ENCODE assay signal across 10 cellular contexts in genomic region chr12:8078400-8078799, GRCh38. TPM values are rescaled to one million over a fixed set of nuclear protein-coding genes. Genes with fewer than 3 reads are reported as not detected.
DNase-seq lines count a peak whose midpoint lies in the region; ATAC-seq and TF ChIP-seq lines count a peak whose summit lies in the region.
"Had no signal": no experiment of that assay in that cellular context is flagged by ENCODE, and none has a peak within 500 bp of the region (broad histone marks: within the 10 kb centered on the region; RNA-seq: fewer than 3 reads in every experiment).

No MANE protein-coding gene starts in this region.

- BruUV-seq in IMR-90 (replicated peaks; lab: Mats Ljungman, UMichigan), result no TSS peak

- H3K4me2 ChIP-seq in IMR-90 (ENCODE audit: low read depth, low read length), result no peak overlapping the region
- no peak overlapping the region for H3K4me2 ChIP-seq in SK-N-SH

- no peak overlapping the region for H3K14ac ChIP-seq in IMR-90 (replicated peaks; ENCODE audit: low read depth, low read length)

- H2AK9ac ChIP-seq in IMR-90 (replicated peaks; ENCODE audit: low read depth, low read length, poor library complexity), result no peak overlapping the region

- H3K9me2 ChIP-seq in SK-N-SH, result no peaks in the 10 kb centered on the region

- dilution Hi-C loops in IMR-90 (cut with HindIII; ENCODE audit: low sequenced_read_pairs, unreplicated experiment), result no loop called here

- H2AFZ ChIP-seq in IMR-90 (replicated peaks; ENCODE audit: low read length, poor library complexity), result no peak overlapping the region
- H2AFZ ChIP-seq in SK-N-SH (ENCODE audit: low read depth), result no peak overlapping the region

- DNase-seq in CD8-positive, alpha-beta T cell, result peak; percentile 27 to 84 (median 65)
- DNase-seq in IMR-90 (peak; percentile 87), SK-N-SH (peak; percentile 64), ascending aorta (ENCODE audit: low spot score in 2 of 2) (peak in 1 of 2 donors; percentile 71), posterior vena cava (ENCODE audit: low spot score) (no peak)
- DNase-seq in stimulated activated naive CD8-positive, alpha-beta T cell treated with anti-CD3 and anti-CD28 coated beads, Interleukin-15, amount 100 ng/mL, for 72 hours, result peak; percentile 54 to 63

- no peak overlapping the region for H4K8ac ChIP-seq in IMR-90 (ENCODE audit: low read depth in 2 of 2, low read length in 2 of 2)

- TF ChIP-seq EP300 in SK-N-SH (IDR thresholded peaks at IDR 0.05; ENCODE audit: borderline replicate concordance in 1 of 2, low read depth in 1 of 2, low read length in 1 of 2), result no peak

- H3K23ac ChIP-seq in IMR-90 (ENCODE audit: low read depth, low read length), result no peak overlapping the region

- POLR2A ChIA-PET in CD8-positive, alpha-beta T cell (lab: Charles Lee), result interaction anchor here (0.6 to 2.9 kb wide), 8 partner anchors 12 to 145 kb away, joined by 3 to 11 read pairs (median 4); partner anchors contain the start of genes C3AR1, FOXJ2 and SLC2A3
- POLR2A ChIA-PET in IMR-90 (lab: Charles Lee; ENCODE audit: unreplicated experiment), result interaction anchor here (0.5 to 0.6 kb wide), 2 partner anchors 104 to 1886 kb away, joined by 5 to 6 read pairs; no protein-coding TSS in a partner anchor
- POLR2A ChIA-PET in SK-N-SH (lab: Yijun Ruan, JAX), result no interaction called here

- H4K20me1 ChIP-seq in IMR-90 (ENCODE audit: insufficient read depth, low read length) (no peaks in the 10 kb centered on the region), SK-N-SH (ENCODE audit: insufficient read depth) (no peaks in the 10 kb centered on the region)

- no peak overlapping the region for H2BK120ac ChIP-seq in IMR-90 (ENCODE audit: low read depth, low read length)

- H3K9me3 ChIP-seq in CD8-positive, alpha-beta T cell (ENCODE audit: low read length), result no peaks in the 10 kb centered on the region
- H3K9me3 ChIP-seq in IMR-90 (ENCODE audit: control insufficient read depth, insufficient read depth, low read length) (no peaks in the 10 kb centered on the region), SK-N-SH (no peaks in the 10 kb centered on the region), ascending aorta (no peaks in the 10 kb centered on the region), liver (ENCODE audit: control insufficient read depth in 4 of 4, low read length in 3 of 4) (no peaks in the 10 kb centered on the region)

- intact Hi-C loops in CD8-positive, alpha-beta T cell (cut with DNase I, micrococcal nuclease), result loop anchor here (1.0 to 2.0 kb wide), 4 partner anchors 12 to 218 kb away; partner anchors contain the start of gene C3AR1 (in 1 of the 2)
- intact Hi-C loops in IMR-90 (cut with micrococcal nuclease) (loop anchor here (1.0 to 5.0 kb wide), 5 partner anchors 32 to 246 kb away; no protein-coding TSS in a partner anchor), ascending aorta (cut with DNase I) (no loop called here), posterior vena cava (cut with DNase I) (no loop called here)

- peaks cover 18% of the 10 kb centered on the region; the same call in 1 of the 2 replicates for H3K79me2 ChIP-seq in SK-N-SH (ENCODE audit: insufficient read depth)

- no peak overlapping the region for H3K4ac ChIP-seq in IMR-90 (ENCODE audit: low read depth, low read length)

- H3F3A ChIP-seq in SK-N-SH (replicated peaks; ENCODE audit: insufficient read depth), result peaks cover 6% of the 10 kb centered on the region

- no peak overlapping the region for H4K91ac ChIP-seq in IMR-90 (ENCODE audit: insufficient read depth, low read depth, low read length)

- peak; percentile 84 for TF ChIP-seq RAD21 in IMR-90 (IDR thresholded peaks at IDR 0.05; ENCODE audit: low read length)
- TF ChIP-seq RAD21 in SK-N-SH (IDR thresholded peaks at IDR 0.05; ENCODE audit: low read length), result peak; percentile 84
- peak; percentile 77 to 79 for TF ChIP-seq RAD21 in liver (IDR thresholded peaks at IDR 0.05)

- H3K9ac ChIP-seq in IMR-90 (ENCODE audit: low read depth, low read length), result no peak overlapping the region
- H3K9ac ChIP-seq in SK-N-SH, result 0 out of 2 replicates have a peak overlapping the region, but pooled peaks have one; percentile 12
- H3K9ac ChIP-seq in liver (ENCODE audit: low read depth in 1 of 2, low read length in 2 of 2), result no peak overlapping the region

- H2AK5ac ChIP-seq in IMR-90 (ENCODE audit: low read depth, low read length), result no peak overlapping the region

- CTCF ChIA-PET in CD8-positive, alpha-beta T cell (lab: Charles Lee), result interaction anchor here (0.6 to 12.7 kb wide), 31 partner anchors 9 to 1809 kb away, joined by 3 to 278 read pairs (median 6); partner anchors contain the start of genes C3AR1 and FOXJ2
- CTCF ChIA-PET in IMR-90 (lab: Yijun Ruan, JAX) (interaction anchor here (0.6 to 2.9 kb wide), 18 partner anchors 9 to 271 kb away, joined by 3 to 30 read pairs (median 3); partner anchors contain the start of gene C3AR1), SK-N-SH (lab: Yijun Ruan, JAX) (interaction anchor here (0.6 to 5.5 kb wide), 17 partner anchors 9 to 272 kb away, joined by 3 to 89 read pairs (median 4); partner anchors contain the start of genes C3AR1, FOXJ2 and ZNF705A)

- H2BK20ac ChIP-seq in IMR-90 (ENCODE audit: low read depth, low read length), result no peak overlapping the region

- H3K79me1 ChIP-seq in IMR-90 (ENCODE audit: low read depth in 1 of 2, low read length in 2 of 2), result peaks cover 12 to 20% of the 10 kb centered on the region in 2 experiments; a peak in 3 of 4 replicates

- ATAC-seq in CD8-positive, alpha-beta T cell, result peak; percentile 27
- ATAC-seq in IMR-90 (ENCODE audit: low read depth) (peak; percentile 64), HG02678 (IDR thresholded peaks at IDR 0.05; ENCODE audit: unreplicated experiment) (no peak)
- peak; percentile 50 for ATAC-seq in stimulated activated naive CD8-positive, alpha-beta T cell treated with anti-CD3 and anti-CD28 coated beads, Interleukin-15, amount 100 ng/mL, for 72 hours

- in situ Hi-C loops in IMR-90 (cut with MboI; ENCODE audit: low sequenced_read_pairs), result loop anchor here (5.0 kb wide), 1 partner anchor 36 kb away; no protein-coding TSS in a partner anchor

- no CpG with 5 or more reads among the region's 4 CpGs for WGBS in IMR-90 (ENCODE audit: extremely low coverage in 2 of 2, insufficient read length in 1 of 2), 2 experiments
- 31% methylated on average over 4 of the region's 4 CpGs for WGBS in SK-N-SH (ENCODE audit: low lambda C conversion rate)
- WGBS in liver, result 37% methylated on average over 4 of the region's 4 CpGs

- H3K27ac Mint-ChIP-seq in CD8-positive, alpha-beta T cell, result peak overlapping the region; percentile 97
- H3K27ac Mint-ChIP-seq in stimulated activated naive CD8-positive, alpha-beta T cell treated with anti-CD3 and anti-CD28 coated beads, Interleukin-15, amount 100 ng/mL, for 72 hours, result peak overlapping the region in 1 of 2 donors; percentile 26

- peaks cover 48% of the 10 kb centered on the region for H3K4me1 Mint-ChIP-seq in CD8-positive, alpha-beta T cell (ENCODE audit: low read depth)
- H3K4me1 Mint-ChIP-seq in stimulated activated naive CD8-positive, alpha-beta T cell treated with anti-CD3 and anti-CD28 coated beads, Interleukin-15, amount 100 ng/mL, for 72 hours, result peaks cover 32% of the 10 kb centered on the region

- H3K56ac ChIP-seq in IMR-90 (ENCODE audit: extremely low read depth, insufficient read depth, low read length), result no peak overlapping the region

- H3K36me3 Mint-ChIP-seq in CD8-positive, alpha-beta T cell, result peaks cover 16% of the 10 kb centered on the region
- H3K36me3 Mint-ChIP-seq: IgD-negative memory B cell had no signal

- H3K4me3 Mint-ChIP-seq in CD8-positive, alpha-beta T cell, result no peak overlapping the region
- H3K4me3 Mint-ChIP-seq in stimulated activated naive CD8-positive, alpha-beta T cell treated with anti-CD3 and anti-CD28 coated beads, Interleukin-15, amount 100 ng/mL, for 72 hours, result no peak overlapping the region

- no peak overlapping the region for H3K18ac ChIP-seq in IMR-90 (ENCODE audit: low read depth, low read length)

- H3K27ac ChIP-seq in CD8-positive, alpha-beta T cell (ENCODE audit: low read depth, low read length), result no peak overlapping the region
- H3K27ac ChIP-seq in IMR-90 (ENCODE audit: insufficient read depth, low read length), result no peak overlapping the region
- H3K27ac ChIP-seq in SK-N-SH (ENCODE audit: low read depth in 2 of 2, low read length in 1 of 2), result no peak overlapping the region
- no peak overlapping the region for H3K27ac ChIP-seq in ascending aorta
- no peak overlapping the region for H3K27ac ChIP-seq in liver (ENCODE audit: low read depth in 1 of 2, low read length in 2 of 2)

- H3K9me1 ChIP-seq in IMR-90 (ENCODE audit: insufficient read depth, low read length), result no peaks in the 10 kb centered on the region; the same call in 1 of the 2 replicates

- H3K4me3 ChIP-seq in CD8-positive, alpha-beta T cell (ENCODE audit: low read depth, low read length), result no peak overlapping the region
- H3K4me3 ChIP-seq in IMR-90 (ENCODE audit: insufficient read depth, low read depth, low read length), result no peak overlapping the region
- no peak overlapping the region for H3K4me3 ChIP-seq in SK-N-SH (ENCODE audit: low read depth in 2 of 2, low read length in 1 of 2)
- no peak overlapping the region for H3K4me3 ChIP-seq in ascending aorta
- no peak overlapping the region for H3K4me3 ChIP-seq in liver (ENCODE audit: low read depth in 1 of 3, low read length in 3 of 3)
- H3K4me3 ChIP-seq: skin epidermis had no signal

- H2BK5ac ChIP-seq in IMR-90 (ENCODE audit: low read depth, low read length, poor library complexity, severe bottlenecking), result no peak overlapping the region

- H3K27me3 ChIP-seq in CD8-positive, alpha-beta T cell (ENCODE audit: insufficient read depth, low read length), result no peaks in the 10 kb centered on the region
- no peaks in the 10 kb centered on the region for H3K27me3 ChIP-seq in IMR-90 (ENCODE audit: control insufficient read depth, insufficient read depth, low read length)
- H3K27me3 ChIP-seq in SK-N-SH (ENCODE audit: insufficient read depth), result no peaks in the 10 kb centered on the region
- H3K27me3 ChIP-seq in ascending aorta, result no peaks in the 10 kb centered on the region
- no peaks in the 10 kb centered on the region for H3K27me3 ChIP-seq in liver (ENCODE audit: control insufficient read depth in 4 of 4, insufficient read depth in 4 of 4, low read length in 3 of 4)

- TF ChIP-seq CTCF in CD8-positive, alpha-beta T cell (IDR thresholded peaks at IDR 0.05), result peak; percentile 79
- TF ChIP-seq CTCF in IMR-90 (conservative IDR thresholded peaks at IDR 0.05; ENCODE audit: low read depth, low read length), result peak; percentile 77
- peak; percentile 71 for TF ChIP-seq CTCF in SK-N-SH (IDR thresholded peaks at IDR 0.05)
- peak in 2 of 3 experiments; percentile 22 to 42 for TF ChIP-seq CTCF in ascending aorta (IDR thresholded peaks at IDR 0.05)
- TF ChIP-seq CTCF in liver (IDR thresholded peaks at IDR 0.05; ENCODE audit: low read depth, low read length, missing input control), result peak; percentile 39

- H3K36me3 ChIP-seq in CD8-positive, alpha-beta T cell (ENCODE audit: insufficient read depth, low read length), result no peaks in the 10 kb centered on the region
- no peaks in the 10 kb centered on the region for H3K36me3 ChIP-seq in IMR-90 (ENCODE audit: control insufficient read depth, insufficient read depth, low read length)
- H3K36me3 ChIP-seq in SK-N-SH (replicated peaks in 1 of 2; ENCODE audit: control insufficient read depth in 1 of 2, insufficient read depth in 2 of 2, low read length in 1 of 2), result no peaks in the 10 kb centered on the region
- H3K36me3 ChIP-seq in ascending aorta, result no peaks in the 10 kb centered on the region
- H3K36me3 ChIP-seq in liver (ENCODE audit: control insufficient read depth in 4 of 4, insufficient read depth in 3 of 4, low read depth in 1 of 4, low read length in 3 of 4), result no peaks in the 10 kb centered on the region

- H4K5ac ChIP-seq in IMR-90 (ENCODE audit: low read depth, low read length), result no peak overlapping the region

- H2BK15ac ChIP-seq in IMR-90 (ENCODE audit: low read depth, low read length), result no peak overlapping the region

- no peaks in the 10 kb centered on the region for H3K9me3 Mint-ChIP-seq in CD8-positive, alpha-beta T cell
- no peaks in the 10 kb centered on the region for H3K9me3 Mint-ChIP-seq in stimulated activated naive CD8-positive, alpha-beta T cell treated with anti-CD3 and anti-CD28 coated beads, Interleukin-15, amount 100 ng/mL, for 72 hours
- H3K9me3 Mint-ChIP-seq: IgD-negative memory B cell had no signal

- no peak for TF ChIP-seq POLR2A in IMR-90 (IDR thresholded peaks at IDR 0.05; ENCODE audit: low read depth, low read length)

- no peaks in the 10 kb centered on the region for H3K27me3 Mint-ChIP-seq in CD8-positive, alpha-beta T cell (ENCODE audit: low read depth)
- H3K27me3 Mint-ChIP-seq in stimulated activated naive CD8-positive, alpha-beta T cell treated with anti-CD3 and anti-CD28 coated beads, Interleukin-15, amount 100 ng/mL, for 72 hours, result no peaks in the 10 kb centered on the region
- H3K27me3 Mint-ChIP-seq: IgD-negative memory B cell had no signal

- peaks cover 26% of the 10 kb centered on the region for H3K4me1 ChIP-seq in CD8-positive, alpha-beta T cell (ENCODE audit: insufficient read depth, low read length)
- H3K4me1 ChIP-seq in IMR-90 (ENCODE audit: control insufficient read depth, insufficient read depth, low read length) (peaks cover 4% of the 10 kb centered on the region), SK-N-SH (ENCODE audit: control insufficient read depth in 1 of 2, insufficient read depth in 2 of 2, low read depth in 1 of 2, low read length in 1 of 2) (peaks cover 3 to 16% of the 10 kb centered on the region in 2 experiments; a peak in 3 of 4 replicates), ascending aorta (peaks cover 0 to 18% of the 10 kb centered on the region in 2 donors), liver (ENCODE audit: control insufficient read depth in 4 of 4, insufficient read depth in 4 of 4, low read length in 3 of 4) (peaks cover 4 to 16% (median 7%) of the 10 kb centered on the region in 4 donors)

RNA-seq across cellular contexts. Expression of gene NECAP1, which starts 3.7 kb away (rescaled TPM):
- 100 to 1,000 TPM; 126 to 130 TPM for total RNA-seq in CD8-positive, alpha-beta T cell
- total RNA-seq in IMR-90 (2012; rRNA removed), result 37.3 and 44.2 TPM in 2 replicates
- 32.2 and 35.6 TPM in 2 replicates for polyA plus RNA-seq in IMR-90 (2012; rRNA removed)
- 14.7 and 15.9 TPM in 2 replicates for polyA plus RNA-seq in IMR-90 (2012; cell fraction: cytosol; rRNA removed)
- polyA plus RNA-seq in IMR-90 (2012; cell fraction: nucleus; rRNA removed; ENCODE audit: low replicate concordance), result 15.0 and 44.7 TPM in 2 replicates
- 28.6 and 34.0 TPM in 2 replicates for polyA plus RNA-seq in SK-N-SH (2012; rRNA removed)
- polyA plus RNA-seq in SK-N-SH (2012; cell fraction: cytosol; rRNA removed), result 24.0 and 25.7 TPM in 2 replicates
- polyA plus RNA-seq in SK-N-SH (2012; cell fraction: nucleus; rRNA removed), result 23.6 and 32.0 TPM in 2 replicates
- 11.2 TPM for total RNA-seq in ascending aorta
- 10 to 100 TPM; 19.3 to 24.9 TPM for total RNA-seq in liver
- polyA plus RNA-seq in liver, result 10 to 100 TPM; 13.4 to 14.6 TPM
- total RNA-seq in posterior vena cava, result 10 to 100 TPM; 20.6 to 21.0 TPM

RNA-seq across cellular contexts. Expression of gene C3AR1, which starts 12.2 kb away (rescaled TPM):
- total RNA-seq in CD8-positive, alpha-beta T cell, result 1 to 10 TPM; 1.8 to 2.8 TPM
- total RNA-seq in IMR-90 (2012; rRNA removed), result 0.28 and 0.36 TPM in 2 replicates
- polyA plus RNA-seq in IMR-90 (2012; rRNA removed), result 0.31 and 0.42 TPM in 2 replicates
- polyA plus RNA-seq in IMR-90 (2012; cell fraction: cytosol; rRNA removed), result 0.29 and 0.34 TPM in 2 replicates
- 0.07 and 0.08 TPM in 2 replicates for polyA plus RNA-seq in IMR-90 (2012; cell fraction: nucleus; rRNA removed; ENCODE audit: low replicate concordance)
- 1.4 and 1.6 TPM in 2 replicates for polyA plus RNA-seq in SK-N-SH (2012; rRNA removed)
- polyA plus RNA-seq in SK-N-SH (2012; cell fraction: cytosol; rRNA removed), result 1.1 and 1.3 TPM in 2 replicates
- polyA plus RNA-seq in SK-N-SH (2012; cell fraction: nucleus; rRNA removed), result 0.58 and 0.61 TPM in 2 replicates
- total RNA-seq in ascending aorta, result 2.0 TPM
- total RNA-seq in liver, result 1 to 10 TPM; 4.0 to 8.8 TPM
- polyA plus RNA-seq in liver, result 1 to 10 TPM; 1.5 to 5.9 TPM
- total RNA-seq in posterior vena cava, result 10 to 100 TPM; 17.1 to 26.6 TPM

RNA-seq across cellular contexts. Expression of gene CLEC4A, which starts 45.0 kb away (rescaled TPM):
- under 1 TPM; 0.75 to 0.81 TPM for total RNA-seq in CD8-positive, alpha-beta T cell
- total RNA-seq in IMR-90 (2012; rRNA removed), result 0.28 TPM in 1 of 2 replicates, not detected in the other
- polyA plus RNA-seq in IMR-90 (2012; rRNA removed), result 0.29 and 0.44 TPM in 2 replicates
- polyA plus RNA-seq in IMR-90 (2012; cell fraction: cytosol; rRNA removed), result not detected in 2 replicates
- polyA plus RNA-seq in IMR-90 (2012; cell fraction: nucleus; rRNA removed; ENCODE audit: low replicate concordance), result 0.67 and 3.9 TPM in 2 replicates
- polyA plus RNA-seq in SK-N-SH (2012; rRNA removed), result 0.44 and 0.67 TPM in 2 replicates
- polyA plus RNA-seq in SK-N-SH (2012; cell fraction: cytosol; rRNA removed), result 0.07 and 0.21 TPM in 2 replicates
- 1.7 and 3.0 TPM in 2 replicates for polyA plus RNA-seq in SK-N-SH (2012; cell fraction: nucleus; rRNA removed)
- total RNA-seq in ascending aorta, result 28.8 TPM
- total RNA-seq in liver, result 1 to 10 TPM in 1 of 2 donors, under 1 TPM in 1; 0.67 to 2.2 TPM
- polyA plus RNA-seq in liver, result 1 to 10 TPM in 1 of 2 donors, under 1 TPM in 1; 0.98 to 2.5 TPM
- 1 to 10 TPM; 1.9 to 2.8 TPM for total RNA-seq in posterior vena cava

RNA-seq across cellular contexts. Expression of gene FOXJ2, which starts 45.9 kb away (rescaled TPM):
- total RNA-seq in CD8-positive, alpha-beta T cell, result 10 to 100 TPM; 38.9 to 39.3 TPM
- total RNA-seq in IMR-90 (2012; rRNA removed), result 3.0 and 3.9 TPM in 2 replicates
- polyA plus RNA-seq in IMR-90 (2012; rRNA removed), result 8.4 and 8.5 TPM in 2 replicates
- 2.5 and 5.1 TPM in 2 replicates for polyA plus RNA-seq in IMR-90 (2012; cell fraction: cytosol; rRNA removed)
- 12.8 and 13.4 TPM in 2 replicates for polyA plus RNA-seq in IMR-90 (2012; cell fraction: nucleus; rRNA removed; ENCODE audit: low replicate concordance)
- polyA plus RNA-seq in SK-N-SH (2012; rRNA removed), result 3.0 and 3.4 TPM in 2 replicates
- polyA plus RNA-seq in SK-N-SH (2012; cell fraction: cytosol; rRNA removed), result 3.1 and 3.4 TPM in 2 replicates
- 6.1 and 6.8 TPM in 2 replicates for polyA plus RNA-seq in SK-N-SH (2012; cell fraction: nucleus; rRNA removed)
- 17.1 TPM for total RNA-seq in ascending aorta
- total RNA-seq in liver, result 1 to 10 TPM; 4.1 to 9.2 TPM
- 1 to 10 TPM; 2.3 to 3.3 TPM for polyA plus RNA-seq in liver
- 10 to 100 TPM; 20.4 to 23.8 TPM for total RNA-seq in posterior vena cava

Comparison
In these comparisons a context has a peak if more than half of its experiments do, and no peak if none do; other contexts are left out.
1. intact Hi-C loops: an anchor here in CD8-positive, alpha-beta T cell (1.0 to 2.0 kb wide) and IMR-90 (1.0 to 5.0 kb wide); none called in ascending aorta and posterior vena cava.